Comparison of ENCODE assay signal across 8 cellular contexts in genomic region chr15:52804526-52805081, GRCh38. TPM values are rescaled to one million over a fixed set of nuclear protein-coding genes. Genes with fewer than 3 reads are reported as not detected.
DNase-seq lines count a peak whose midpoint lies in the region; ATAC-seq lines count a peak whose summit lies in the region.
"Had no signal": no experiment of that assay in that cellular context is flagged by ENCODE, and none has a peak within 500 bp of the region (broad histone marks: within the 10 kb centered on the region; RNA-seq: fewer than 3 reads in every experiment).

No MANE protein-coding gene starts in this region.

- H3K4me1 ChIP-seq in HUES6 (ENCODE audit: control insufficient read depth, insufficient read depth, low read length), result peaks cover 27% of the 10 kb centered on the region

- ATAC-seq in stimulated activated naive CD8-positive, alpha-beta T cell treated with anti-CD3 and anti-CD28 coated beads, Interleukin-15, Interleukin-2, amounts not matched to agents 100 U/mL and 50 U/mL, for 24 hours, result peak; percentile 30
- ATAC-seq in HG03097 (IDR thresholded peaks at IDR 0.05; ENCODE audit: low FRiP score, unreplicated experiment), result no peak

- no peaks in the 10 kb centered on the region for H3K36me3 ChIP-seq in HUES6 (ENCODE audit: control insufficient read depth, insufficient read depth, low read length)

- H3K4me3 ChIP-seq in HUES6 (ENCODE audit: low read depth, low read length), result peak overlapping the region; percentile 64

- peak overlapping the region; percentile 57 for H3K4me3 Mint-ChIP-seq in activated naive CD8-positive, alpha-beta T cell treated with anti-CD3 and anti-CD28 coated beads for 36 hours

- H3K9me3 ChIP-seq in HUES6 (ENCODE audit: control insufficient read depth, insufficient read depth, low read depth, low read length), result no peaks in the 10 kb centered on the region

- peak overlapping the region; percentile 48 for H3K9ac ChIP-seq in HUES6 (ENCODE audit: low read length)

- no peak overlapping the region for H3K27ac Mint-ChIP-seq in activated naive CD8-positive, alpha-beta T cell treated with anti-CD3 and anti-CD28 coated beads for 36 hours

- H3K27ac ChIP-seq in HUES6 (ENCODE audit: low read depth, low read length), result peak overlapping the region; percentile 42; the same call in 1 of the 2 replicates

- no peak for DNase-seq in activated naive CD8-positive, alpha-beta T cell treated with anti-CD3 and anti-CD28 coated beads for 36 hours
- peak; percentile 56 for DNase-seq in islet precursor cell
- no peak for DNase-seq in stimulated activated naive CD8-positive, alpha-beta T cell treated with anti-CD3 and anti-CD28 coated beads, Interleukin-15, Interleukin-2, amounts not matched to agents 100 U/mL and 50 U/mL, for 24 hours
- no peak for DNase-seq in DMS114 treated with DMSO at 0.1 percent for 48 hours (lab: John Stamatoyannopoulos, UW; ENCODE audit: unreplicated experiment)
- DNase-seq in NCI-H2029 treated with DMSO at 0.1 percent for 48 hours (lab: John Stamatoyannopoulos, UW), result no peak
- DNase-seq: NCI-H1048 had no signal

- peaks cover 7% of the 10 kb centered on the region for H3K36me3 Mint-ChIP-seq in activated naive CD8-positive, alpha-beta T cell treated with anti-CD3 and anti-CD28 coated beads for 36 hours

- H3K27me3 ChIP-seq in HUES6 (ENCODE audit: control insufficient read depth, insufficient read depth, low read length), result peaks cover 91% of the 10 kb centered on the region

- peaks cover 21% of the 10 kb centered on the region for H3K4me1 Mint-ChIP-seq in activated naive CD8-positive, alpha-beta T cell treated with anti-CD3 and anti-CD28 coated beads for 36 hours

- peaks cover 90% of the 10 kb centered on the region for H3K27me3 Mint-ChIP-seq in activated naive CD8-positive, alpha-beta T cell treated with anti-CD3 and anti-CD28 coated beads for 36 hours

- H3K9me3 Mint-ChIP-seq in activated naive CD8-positive, alpha-beta T cell treated with anti-CD3 and anti-CD28 coated beads for 36 hours, result peaks cover 7% of the 10 kb centered on the region

RNA-seq across cellular contexts. Expression of gene ONECUT1, which starts 14.5 kb away (rescaled TPM):
- not detected for total RNA-seq in activated naive CD8-positive, alpha-beta T cell treated with anti-CD3 and anti-CD28 coated beads for 36 hours
